In genomic region chr17:35546489-35546888, GRCh38 we compare ENCODE assay signal across 24 cellular contexts. TPM values are rescaled to one million over a fixed set of nuclear protein-coding genes. Genes with fewer than 3 reads are reported as not detected.
"Had no signal": no experiment of that assay in that cellular context is flagged by ENCODE, and none has a peak within 500 bp of the region (broad histone marks: within the 10 kb centered on the region; RNA-seq: fewer than 3 reads in every experiment).

No MANE protein-coding gene starts in this region.

- H2AFZ ChIP-seq: parathyroid adenoma had no signal

- H3K27me3 ChIP-seq: ascending aorta, upper lobe of right lung had no signal

- H3K27me3 Mint-ChIP-seq: activated CD8-positive, alpha-beta T cell treated with anti-CD3 and anti-CD28 coated beads for 36 hours; natural killer cell treated with Interleukin-12 subunit alpha and Interleukin-12 subunit beta and Interleukin-15 and Interleukin-18, amount 100 ng/mL, for 72 hours had no signal

- H3K9me3 ChIP-seq: ascending aorta, lower lobe of right lung, upper lobe of right lung had no signal

- H3K4me3 ChIP-seq: ascending aorta, coronary artery, lower lobe of right lung, smooth muscle cell, upper lobe of right lung had no signal

- H3K79me2 ChIP-seq: parathyroid adenoma had no signal

- H3K9me3 Mint-ChIP-seq: activated B cell treated with CpG ODN at 0.5 μM for 24 hours; activated CD8-positive, alpha-beta T cell treated with anti-CD3 and anti-CD28 coated beads for 36 hours; activated naive CD4-positive, alpha-beta T cell treated with anti-CD3 and anti-CD28 coated beads for 36 hours; activated T-helper 2 cell treated with anti-CD3 and anti-CD28 coated beads, Interferon-gamma antibody, Interleukin-2, Interleukin-4, amounts not matched to agents 10 μg/mL and 5 μg/mL and 100 μg/mL, durations not matched to agents 14 hours and 24 hours and 36 hours; natural killer cell treated with Interleukin-12 subunit alpha and Interleukin-12 subunit beta and Interleukin-15 and Interleukin-18, amount 100 ng/mL, for 72 hours; stimulated activated effector memory CD8-positive, alpha-beta T cell treated with anti-CD3 and anti-CD28 coated beads, Interleukin-12 subunit alpha, Interleukin-12 subunit beta, amount 100 ng/mL, for 72 hours had no signal

- H3K36me3 ChIP-seq: ascending aorta, lower lobe of right lung, upper lobe of right lung had no signal

- H3K4me3 Mint-ChIP-seq: activated B cell treated with CpG ODN at 0.5 μM for 24 hours; activated CD8-positive, alpha-beta T cell treated with anti-CD3 and anti-CD28 coated beads for 36 hours; activated naive CD4-positive, alpha-beta T cell treated with anti-CD3 and anti-CD28 coated beads for 36 hours; natural killer cell treated with Interleukin-12 subunit alpha and Interleukin-12 subunit beta and Interleukin-15 and Interleukin-18, amount 100 ng/mL, for 72 hours; stimulated activated effector memory CD8-positive, alpha-beta T cell treated with anti-CD3 and anti-CD28 coated beads, Interleukin-12 subunit alpha, Interleukin-12 subunit beta, amount 100 ng/mL, for 72 hours had no signal

- H3K27ac ChIP-seq: ascending aorta, coronary artery, lower lobe of right lung, parathyroid adenoma, upper lobe of right lung had no signal

- H3K27ac Mint-ChIP-seq: activated B cell treated with CpG ODN at 0.5 μM for 24 hours; activated CD8-positive, alpha-beta T cell treated with anti-CD3 and anti-CD28 coated beads for 36 hours; activated naive CD4-positive, alpha-beta T cell treated with anti-CD3 and anti-CD28 coated beads for 36 hours; activated T-helper 2 cell treated with anti-CD3 and anti-CD28 coated beads, Interferon-gamma antibody, Interleukin-2, Interleukin-4, amounts not matched to agents 10 μg/mL and 5 μg/mL and 100 μg/mL, durations not matched to agents 14 hours and 24 hours and 36 hours; natural killer cell treated with Interleukin-12 subunit alpha and Interleukin-12 subunit beta and Interleukin-15 and Interleukin-18, amount 100 ng/mL, for 72 hours; stimulated activated effector memory CD8-positive, alpha-beta T cell treated with anti-CD3 and anti-CD28 coated beads, Interleukin-12 subunit alpha, Interleukin-12 subunit beta, amount 100 ng/mL, for 72 hours had no signal

- FAIRE-seq: endometrium had no signal

- H3K4me1 ChIP-seq: ascending aorta, parathyroid adenoma had no signal

- ATAC-seq: activated CD8-positive, alpha-beta T cell treated with anti-CD3 and anti-CD28 coated beads for 36 hours; left colon; lower lobe of right lung; natural killer cell treated with Interleukin-12 subunit alpha and Interleukin-12 subunit beta and Interleukin-15 and Interleukin-18, amount 100 ng/mL, for 72 hours; sciatic nerve; stimulated activated effector memory CD8-positive, alpha-beta T cell treated with anti-CD3 and anti-CD28 coated beads, Interleukin-12 subunit alpha, Interleukin-12 subunit beta, amount 100 ng/mL, for 72 hours; upper lobe of right lung had no signal

- H3K9ac ChIP-seq: parathyroid adenoma had no signal

- H3K36me3 Mint-ChIP-seq: natural killer cell treated with Interleukin-12 subunit alpha and Interleukin-12 subunit beta and Interleukin-15 and Interleukin-18, amount 100 ng/mL, for 72 hours; stimulated activated effector memory CD8-positive, alpha-beta T cell treated with anti-CD3 and anti-CD28 coated beads, Interleukin-12 subunit alpha, Interleukin-12 subunit beta, amount 100 ng/mL, for 72 hours had no signal

- H3K4me2 ChIP-seq: smooth muscle cell had no signal

- DNase-seq: activated B cell treated with CpG ODN at 0.5 μM for 24 hours; activated CD4-positive, alpha-beta T cell treated with anti-CD3 and anti-CD28 coated beads for 48 hours; activated naive CD4-positive, alpha-beta T cell treated with anti-CD3 and anti-CD28 coated beads for 36 hours; activated T-cell treated with anti-CD3 and anti-CD28 coated beads, Interleukin-2, amount 50 U/mL, for 1 hour; erythroblast; foreskin melanocyte; glutamatergic neuron; hypothalamus; islet precursor cell; left colon; lower lobe of right lung; stimulated activated CD4-positive, alpha-beta T cell treated with anti-CD3 and anti-CD28 coated beads, Interleukin-4, amount 100 ng/mL, for 24 hours; upper lobe of right lung had no signal

RNA-seq across cellular contexts. Expression of gene SLFN12L, which starts 9.0 kb away (rescaled TPM):
- total RNA-seq: ascending aorta, smooth muscle cell had no signal
- polyA plus RNA-seq: smooth muscle cell had no signal

RNA-seq across cellular contexts. Expression of gene SLFN14, which starts 14.1 kb away (rescaled TPM):
- total RNA-seq: activated B cell treated with CpG ODN at 0.5 μM for 24 hours; activated naive CD4-positive, alpha-beta T cell treated with anti-CD3 and anti-CD28 coated beads for 36 hours; activated T-helper 2 cell treated with anti-CD3 and anti-CD28 coated beads, Interferon-gamma antibody, Interleukin-2, Interleukin-4, amounts not matched to agents 10 μg/mL and 5 μg/mL and 100 μg/mL, durations not matched to agents 14 hours and 24 hours and 36 hours; ascending aorta; left colon; natural killer cell treated with Interleukin-12 subunit alpha and Interleukin-12 subunit beta and Interleukin-15 and Interleukin-18, amount 100 ng/mL, for 72 hours; smooth muscle cell; T-helper 2 cell treated with Interferon-gamma antibody and Interleukin-4, amounts not matched to agents 100 ng/mL and 5 ng/mL, for 36 hours; upper lobe of right lung had no signal
- polyA plus RNA-seq: smooth muscle cell had no signal
